1 cellular context compared by ENCODE assay signal in genomic region chr7:135662373-135663114, GRCh38.
TF ChIP-seq lines count a peak whose summit lies in the region.

STMP1 (plus strand) TSS chr7:135662514.

TF ChIP-seq in K562, 482 proteins besides CTCF, POLR2A, EP300 and RAD21 (continued from another document):
- no peak for TF ChIP-seq ZNF280A (IDR thresholded peaks at IDR 0.05; ENCODE audit: low read depth, partially characterized antibody)
- TF ChIP-seq BDP1 (IDR thresholded peaks at IDR 0.05; ENCODE audit: insufficient read depth, insufficient read length) = no peak
- TF ChIP-seq POU5F1 (IDR thresholded peaks at IDR 0.05; ENCODE audit: borderline replicate concordance, low read depth, low read length, partially characterized antibody) = peak; percentile 31
- no peak for TF ChIP-seq KLF10 (CRISPR knock-in tag; IDR thresholded peaks at IDR 0.05)
- TF ChIP-seq NEUROD1 (IDR thresholded peaks at IDR 0.05; ENCODE audit: borderline replicate concordance, low read depth, low read length, partially characterized antibody) = peak; percentile 80
- TF ChIP-seq THRA (IDR thresholded peaks at IDR 0.05) = peak; percentile 34; the same call in 1 of the 2 replicates
- TF ChIP-seq SAFB (IDR thresholded peaks at IDR 0.05; ENCODE audit: borderline replicate concordance, low read depth, low read length) = peak; percentile 45; the same call in 1 of the 2 replicates
- no peak for TF ChIP-seq MYBL2 (IDR thresholded peaks at IDR 0.05; ENCODE audit: low read depth)
- no peak for TF ChIP-seq MYBL2 (CRISPR knock-in tag; IDR thresholded peaks at IDR 0.05; ENCODE audit: borderline replicate concordance)
- TF ChIP-seq ZNF707 (CRISPR knock-in tag; conservative IDR thresholded peaks at IDR 0.05) = no peak
- peak; percentile 97 for TF ChIP-seq CEBPB (tag; IDR thresholded peaks at IDR 0.05)
- peak; percentile 69 to 91 for TF ChIP-seq TEAD1 (CRISPR knock-in tag; IDR thresholded peaks at IDR 0.05)
- TF ChIP-seq C11orf30 (IDR thresholded peaks at IDR 0.05; ENCODE audit: low read depth) = peak; percentile 78
- TF ChIP-seq MECOM (CRISPR knock-in tag; IDR thresholded peaks at IDR 0.05) = no peak
- no peak for TF ChIP-seq ZNF318 (IDR thresholded peaks at IDR 0.05; ENCODE audit: borderline replicate concordance in 1 of 2, low read depth in 1 of 2)
- TF ChIP-seq FIP1L1 (IDR thresholded peaks at IDR 0.05; ENCODE audit: low read depth, low read length, poor library complexity, severe bottlenecking) = peak; percentile 99
- TF ChIP-seq LEF1 (IDR thresholded peaks at IDR 0.05) = no peak
- peak; percentile 69 for TF ChIP-seq GTF2A2 (tag; IDR thresholded peaks at IDR 0.05)
- peak; percentile 25; the same call in 1 of the 2 replicates for TF ChIP-seq ZNF121 (CRISPR knock-in tag; conservative IDR thresholded peaks at IDR 0.05)
- peak; percentile 99 for TF ChIP-seq FOXK1 (CRISPR knock-in tag; IDR thresholded peaks at IDR 0.05; ENCODE audit: borderline replicate concordance)
- TF ChIP-seq ZNF518B (CRISPR knock-in tag; IDR thresholded peaks at IDR 0.05) = no peak
- no peak for TF ChIP-seq ZFP30 (CRISPR knock-in tag; IDR thresholded peaks at IDR 0.05; ENCODE audit: borderline replicate concordance)
- peak; percentile 88 to 93 for TF ChIP-seq E2F6 (IDR thresholded peaks at IDR 0.05; ENCODE audit: borderline replicate concordance in 1 of 2, extremely low read depth in 1 of 2, insufficient read depth in 1 of 2, insufficient read length in 1 of 2, low read depth in 1 of 2, low read length in 1 of 2, poor library complexity in 1 of 2, severe bottlenecking in 1 of 2)
- TF ChIP-seq RBFOX2 (IDR thresholded peaks at IDR 0.05; ENCODE audit: low read depth, low read length) = peak; percentile 100
- TF ChIP-seq PREB (CRISPR knock-in tag; IDR thresholded peaks at IDR 0.05) = no peak
- TF ChIP-seq VEZF1 (CRISPR knock-in tag; IDR thresholded peaks at IDR 0.05) = peak; percentile 100
- TF ChIP-seq PTTG1 (tag; IDR thresholded peaks at IDR 0.05; ENCODE audit: low read depth) = no peak
- no peak; the same call in 1 of the 2 replicates for TF ChIP-seq ZKSCAN8 (CRISPR knock-in tag; IDR thresholded peaks at IDR 0.05)
- TF ChIP-seq KAT2B (IDR thresholded peaks at IDR 0.05; ENCODE audit: low read depth, low read length) = no peak
- 0 out of 2 replicates have a peak, but pooled peaks have one; percentile 20 for TF ChIP-seq CREB5 (CRISPR knock-in tag; IDR thresholded peaks at IDR 0.05)
- peak; percentile 89 for TF ChIP-seq SETDB1 (IDR thresholded peaks at IDR 0.05; ENCODE audit: low read length)
- peak; percentile 37; the same call in 1 of the 2 replicates for TF ChIP-seq ARID2 (IDR thresholded peaks at IDR 0.05)
